1 cellular context compared by ENCODE assay signal in the genomic region with DNA sequence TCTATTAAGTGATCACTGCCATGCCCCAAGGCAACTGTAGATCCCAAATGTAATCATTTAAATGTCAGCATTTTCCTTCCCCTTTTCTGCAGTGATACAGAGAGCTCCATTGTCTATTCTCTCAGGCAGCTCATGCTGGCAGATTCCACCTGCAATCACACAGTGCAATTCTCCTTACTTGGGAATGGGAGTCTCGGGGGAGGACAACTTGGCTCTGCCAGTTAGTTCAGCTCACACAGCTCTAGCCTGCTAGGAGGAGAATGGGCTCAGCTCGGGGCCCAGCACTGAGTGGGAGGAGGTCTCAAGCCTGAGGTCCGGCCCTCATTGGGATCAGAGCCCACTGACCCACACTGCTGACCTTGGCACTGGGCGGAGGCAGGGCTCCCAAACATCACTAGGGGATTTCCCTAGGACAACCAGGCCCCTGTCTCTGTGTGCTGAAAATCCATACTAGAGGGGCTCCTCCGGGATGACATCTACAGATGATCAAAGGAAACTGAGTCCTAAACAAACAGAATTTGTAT.
A peak's percentile ranks its signal among the peaks of the same experiment; 100 is the strongest.
TF ChIP-seq lines count a peak whose summit lies in the region.

No MANE protein-coding gene starts in this region.

TF ChIP-seq in HepG2, 621 proteins besides CTCF, POLR2A, EP300 and RAD21 (continued from another document and continues in another):
- peak; percentile 95; the same call in 1 of the 2 replicates for TF ChIP-seq BCL3 (CRISPR knock-in tag; IDR thresholded peaks at IDR 0.05)
- TF ChIP-seq MED13 (CRISPR knock-in tag; IDR thresholded peaks at IDR 0.05): no peak
- TF ChIP-seq ZSCAN22 (CRISPR knock-in tag; IDR thresholded peaks at IDR 0.05): no peak
- no peak for TF ChIP-seq SRSF4 (IDR thresholded peaks at IDR 0.05; ENCODE audit: low read depth, low read length, poor library complexity, severe bottlenecking)
- TF ChIP-seq ZNF629 (CRISPR knock-in tag; conservative IDR thresholded peaks at IDR 0.05): no peak
- TF ChIP-seq SOX6 (IDR thresholded peaks at IDR 0.05): no peak
- TF ChIP-seq SOX6 (CRISPR knock-in tag; IDR thresholded peaks at IDR 0.05): peak; percentile 59
- TF ChIP-seq, protein P1, sequence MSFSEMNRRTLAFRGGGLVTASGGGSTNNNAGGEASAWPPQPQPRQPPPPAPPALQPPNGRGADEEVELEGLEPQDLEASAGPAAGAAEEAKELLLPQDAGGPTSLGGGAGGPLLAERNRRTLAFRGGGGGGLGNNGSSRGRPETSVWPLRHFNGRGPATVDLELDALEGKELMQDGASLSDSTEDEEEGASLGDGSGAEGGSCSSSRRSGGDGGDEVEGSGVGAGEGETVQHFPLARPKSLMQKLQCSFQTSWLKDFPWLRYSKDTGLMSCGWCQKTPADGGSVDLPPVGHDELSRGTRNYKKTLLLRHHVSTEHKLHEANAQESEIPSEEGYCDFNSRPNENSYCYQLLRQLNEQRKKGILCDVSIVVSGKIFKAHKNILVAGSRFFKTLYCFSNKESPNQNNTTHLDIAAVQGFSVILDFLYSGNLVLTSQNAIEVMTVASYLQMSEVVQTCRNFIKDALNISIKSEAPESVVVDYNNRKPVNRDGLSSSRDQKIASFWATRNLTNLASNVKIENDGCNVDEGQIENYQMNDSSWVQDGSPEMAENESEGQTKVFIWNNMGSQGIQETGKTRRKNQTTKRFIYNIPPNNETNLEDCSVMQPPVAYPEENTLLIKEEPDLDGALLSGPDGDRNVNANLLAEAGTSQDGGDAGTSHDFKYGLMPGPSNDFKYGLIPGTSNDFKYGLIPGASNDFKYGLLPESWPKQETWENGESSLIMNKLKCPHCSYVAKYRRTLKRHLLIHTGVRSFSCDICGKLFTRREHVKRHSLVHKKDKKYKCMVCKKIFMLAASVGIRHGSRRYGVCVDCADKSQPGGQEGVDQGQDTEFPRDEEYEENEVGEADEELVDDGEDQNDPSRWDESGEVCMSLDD (CRISPR knock-in tag; IDR thresholded peaks at IDR 0.05; ENCODE audit: borderline replicate concordance): no peak
- TF ChIP-seq SIN3A (IDR thresholded peaks at IDR 0.05; ENCODE audit: borderline replicate concordance, low read depth, low read length): no peak
- no peak for TF ChIP-seq ZHX1 (CRISPR knock-in tag; IDR thresholded peaks at IDR 0.05; ENCODE audit: low read depth)
- no peak for TF ChIP-seq PLRG1 (conservative IDR thresholded peaks at IDR 0.05)
- TF ChIP-seq ZNF713 (CRISPR knock-in tag; IDR thresholded peaks at IDR 0.05): no peak
- TF ChIP-seq HCFC1 (IDR thresholded peaks at IDR 0.05; ENCODE audit: low read depth, low read length): no peak
- TF ChIP-seq ZNF136 (CRISPR knock-in tag; IDR thresholded peaks at IDR 0.05; ENCODE audit: low read depth): no peak
- TF ChIP-seq JDP2 (CRISPR knock-in tag; IDR thresholded peaks at IDR 0.05; ENCODE audit: borderline replicate concordance): no peak
- no peak for TF ChIP-seq ZNF674 (CRISPR knock-in tag; IDR thresholded peaks at IDR 0.05; ENCODE audit: low read depth)
- TF ChIP-seq CBX5 (CRISPR knock-in tag; IDR thresholded peaks at IDR 0.05; ENCODE audit: borderline replicate concordance): no peak
- peak; percentile 58; the same call in 1 of the 2 replicates for TF ChIP-seq PAXIP1 (CRISPR knock-in tag; conservative IDR thresholded peaks at IDR 0.05)
- no peak for TF ChIP-seq KLF6 (CRISPR knock-in tag; IDR thresholded peaks at IDR 0.05)
- TF ChIP-seq ZFP36 (IDR thresholded peaks at IDR 0.05; ENCODE audit: borderline replicate concordance, low read depth, low read length, partially characterized antibody): no peak
- TF ChIP-seq GFI1 (CRISPR knock-in tag; IDR thresholded peaks at IDR 0.05; ENCODE audit: borderline replicate concordance): no peak
- no peak for TF ChIP-seq DR1 (CRISPR knock-in tag; IDR thresholded peaks at IDR 0.05)
- TF ChIP-seq ZNF709 (CRISPR knock-in tag; IDR thresholded peaks at IDR 0.05): no peak
- TF ChIP-seq, protein P2, sequence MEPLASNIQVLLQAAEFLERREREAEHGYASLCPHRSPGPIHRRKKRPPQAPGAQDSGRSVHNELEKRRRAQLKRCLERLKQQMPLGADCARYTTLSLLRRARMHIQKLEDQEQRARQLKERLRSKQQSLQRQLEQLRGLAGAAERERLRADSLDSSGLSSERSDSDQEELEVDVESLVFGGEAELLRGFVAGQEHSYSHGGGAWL (CRISPR knock-in tag; IDR thresholded peaks at IDR 0.05): no peak
- no peak for TF ChIP-seq THRA (CRISPR knock-in tag; IDR thresholded peaks at IDR 0.05; ENCODE audit: borderline replicate concordance)
- TF ChIP-seq, protein P3, sequence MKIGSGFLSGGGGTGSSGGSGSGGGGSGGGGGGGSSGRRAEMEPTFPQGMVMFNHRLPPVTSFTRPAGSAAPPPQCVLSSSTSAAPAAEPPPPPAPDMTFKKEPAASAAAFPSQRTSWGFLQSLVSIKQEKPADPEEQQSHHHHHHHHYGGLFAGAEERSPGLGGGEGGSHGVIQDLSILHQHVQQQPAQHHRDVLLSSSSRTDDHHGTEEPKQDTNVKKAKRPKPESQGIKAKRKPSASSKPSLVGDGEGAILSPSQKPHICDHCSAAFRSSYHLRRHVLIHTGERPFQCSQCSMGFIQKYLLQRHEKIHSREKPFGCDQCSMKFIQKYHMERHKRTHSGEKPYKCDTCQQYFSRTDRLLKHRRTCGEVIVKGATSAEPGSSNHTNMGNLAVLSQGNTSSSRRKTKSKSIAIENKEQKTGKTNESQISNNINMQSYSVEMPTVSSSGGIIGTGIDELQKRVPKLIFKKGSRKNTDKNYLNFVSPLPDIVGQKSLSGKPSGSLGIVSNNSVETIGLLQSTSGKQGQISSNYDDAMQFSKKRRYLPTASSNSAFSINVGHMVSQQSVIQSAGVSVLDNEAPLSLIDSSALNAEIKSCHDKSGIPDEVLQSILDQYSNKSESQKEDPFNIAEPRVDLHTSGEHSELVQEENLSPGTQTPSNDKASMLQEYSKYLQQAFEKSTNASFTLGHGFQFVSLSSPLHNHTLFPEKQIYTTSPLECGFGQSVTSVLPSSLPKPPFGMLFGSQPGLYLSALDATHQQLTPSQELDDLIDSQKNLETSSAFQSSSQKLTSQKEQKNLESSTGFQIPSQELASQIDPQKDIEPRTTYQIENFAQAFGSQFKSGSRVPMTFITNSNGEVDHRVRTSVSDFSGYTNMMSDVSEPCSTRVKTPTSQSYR (CRISPR knock-in tag; IDR thresholded peaks at IDR 0.05; ENCODE audit: borderline replicate concordance): no peak
- TF ChIP-seq HNRNPK (IDR thresholded peaks at IDR 0.05; ENCODE audit: low read depth, low read length, poor library complexity, severe bottlenecking): no peak
- TF ChIP-seq NKX3-1 (CRISPR knock-in tag; IDR thresholded peaks at IDR 0.05): no peak
- peak; percentile 25; the same call in 1 of the 2 replicates for TF ChIP-seq KDM5B (CRISPR knock-in tag; IDR thresholded peaks at IDR 0.05; ENCODE audit: borderline replicate concordance)
- no peak for TF ChIP-seq ZNF724P (CRISPR knock-in tag; IDR thresholded peaks at IDR 0.05; ENCODE audit: borderline replicate concordance)
- TF ChIP-seq ZNF619 (CRISPR knock-in tag; IDR thresholded peaks at IDR 0.05): no peak
- 0 out of 2 replicates have a peak, but pooled peaks have one; percentile 36 for TF ChIP-seq EED (CRISPR knock-in tag; IDR thresholded peaks at IDR 0.05)
- no peak for TF ChIP-seq DMAP1 (CRISPR knock-in tag; IDR thresholded peaks at IDR 0.05)
- no peak for TF ChIP-seq ZFAT (CRISPR knock-in tag; conservative IDR thresholded peaks at IDR 0.05)
- TF ChIP-seq ZNF263 (CRISPR knock-in tag; IDR thresholded peaks at IDR 0.05): 0 out of 2 replicates have a peak, but pooled peaks have one; percentile 15
- no peak for TF ChIP-seq CCDC6 (CRISPR knock-in tag; IDR thresholded peaks at IDR 0.05)
- no peak for TF ChIP-seq ZKSCAN8 (CRISPR knock-in tag; IDR thresholded peaks at IDR 0.05; ENCODE audit: borderline replicate concordance)
- no peak for TF ChIP-seq RFX5 (IDR thresholded peaks at IDR 0.05; ENCODE audit: low read depth, low read length)
- no peak for TF ChIP-seq JUN (CRISPR knock-in tag; IDR thresholded peaks at IDR 0.05)
- TF ChIP-seq ZNF331 (CRISPR knock-in tag; IDR thresholded peaks at IDR 0.05): peak; percentile 26; the same call in 1 of the 2 replicates
- TF ChIP-seq, protein P4, sequence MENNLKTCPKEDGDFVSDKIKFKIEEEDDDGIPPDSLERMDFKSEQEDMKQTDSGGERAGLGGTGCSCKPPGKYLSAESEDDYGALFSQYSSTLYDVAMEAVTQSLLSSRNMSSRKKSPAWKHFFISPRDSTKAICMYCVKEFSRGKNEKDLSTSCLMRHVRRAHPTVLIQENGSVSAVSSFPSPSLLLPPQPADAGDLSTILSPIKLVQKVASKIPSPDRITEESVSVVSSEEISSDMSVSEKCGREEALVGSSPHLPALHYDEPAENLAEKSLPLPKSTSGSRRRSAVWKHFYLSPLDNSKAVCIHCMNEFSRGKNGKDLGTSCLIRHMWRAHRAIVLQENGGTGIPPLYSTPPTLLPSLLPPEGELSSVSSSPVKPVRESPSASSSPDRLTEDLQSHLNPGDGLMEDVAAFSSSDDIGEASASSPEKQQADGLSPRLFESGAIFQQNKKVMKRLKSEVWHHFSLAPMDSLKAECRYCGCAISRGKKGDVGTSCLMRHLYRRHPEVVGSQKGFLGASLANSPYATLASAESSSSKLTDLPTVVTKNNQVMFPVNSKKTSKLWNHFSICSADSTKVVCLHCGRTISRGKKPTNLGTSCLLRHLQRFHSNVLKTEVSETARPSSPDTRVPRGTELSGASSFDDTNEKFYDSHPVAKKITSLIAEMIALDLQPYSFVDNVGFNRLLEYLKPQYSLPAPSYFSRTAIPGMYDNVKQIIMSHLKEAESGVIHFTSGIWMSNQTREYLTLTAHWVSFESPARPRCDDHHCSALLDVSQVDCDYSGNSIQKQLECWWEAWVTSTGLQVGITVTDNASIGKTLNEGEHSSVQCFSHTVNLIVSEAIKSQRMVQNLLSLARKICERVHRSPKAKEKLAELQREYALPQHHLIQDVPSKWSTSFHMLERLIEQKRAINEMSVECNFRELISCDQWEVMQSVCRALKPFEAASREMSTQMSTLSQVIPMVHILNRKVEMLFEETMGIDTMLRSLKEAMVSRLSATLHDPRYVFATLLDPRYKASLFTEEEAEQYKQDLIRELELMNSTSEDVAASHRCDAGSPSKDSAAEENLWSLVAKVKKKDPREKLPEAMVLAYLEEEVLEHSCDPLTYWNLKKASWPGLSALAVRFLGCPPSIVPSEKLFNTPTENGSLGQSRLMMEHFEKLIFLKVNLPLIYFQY (CRISPR knock-in tag; IDR thresholded peaks at IDR 0.05; ENCODE audit: borderline replicate concordance): no peak
- no peak for TF ChIP-seq CHD4 (IDR thresholded peaks at IDR 0.05; ENCODE audit: borderline replicate concordance, low read length)
- TF ChIP-seq POGZ (CRISPR knock-in tag; IDR thresholded peaks at IDR 0.05): peak; percentile 55; the same call in 1 of the 2 replicates
- no peak for TF ChIP-seq PAWR (CRISPR knock-in tag; IDR thresholded peaks at IDR 0.05; ENCODE audit: borderline replicate concordance)
- TF ChIP-seq ZC3H13 (CRISPR knock-in tag; IDR thresholded peaks at IDR 0.05): no peak
